In the genomic region with DNA sequence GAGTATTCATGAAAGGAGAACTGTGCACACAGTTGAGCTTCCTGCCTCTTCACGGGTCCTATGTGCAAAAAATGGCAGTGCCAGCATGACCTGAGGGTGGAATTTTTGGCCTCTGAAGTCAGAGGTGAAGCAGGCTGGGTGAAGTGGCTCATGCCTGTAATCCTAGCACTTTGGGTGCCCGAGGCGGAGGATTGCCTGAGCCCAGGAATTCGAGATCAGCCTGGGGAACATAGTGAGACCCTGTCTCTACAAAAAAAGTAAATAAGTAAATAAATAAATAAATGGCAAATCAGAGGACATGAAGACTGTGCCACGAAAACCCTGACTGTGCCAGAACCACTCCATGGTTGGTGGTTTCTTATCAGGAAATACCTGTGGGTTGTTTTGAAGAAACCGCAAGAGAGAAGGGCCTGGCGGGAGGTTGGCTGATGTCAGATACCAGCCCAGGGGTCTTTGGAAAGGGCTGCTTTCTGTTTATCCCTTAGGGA, we compare ENCODE assay signal across 15 cellular contexts. TPM values are rescaled to one million over a fixed set of nuclear protein-coding genes. Genes with fewer than 3 reads are reported as not detected.
DNase-seq lines count a peak whose midpoint lies in the region; ATAC-seq and TF ChIP-seq lines count a peak whose summit lies in the region.
"Had no signal": no experiment of that assay in that cellular context is flagged by ENCODE, and none has a peak within 500 bp of the region (broad histone marks: within the 10 kb centered on the region; RNA-seq: fewer than 3 reads in every experiment).

No MANE protein-coding gene starts in this region.

- H3K79me2 ChIP-seq in KMS-11 (ENCODE audit: insufficient read depth, low read depth): no peaks in the 10 kb centered on the region
- H3K79me2 ChIP-seq in trophoblast cell (ENCODE audit: control insufficient read depth, insufficient read depth, low read length, poor library complexity): peaks cover 10% of the 10 kb centered on the region

- H3K36me3 ChIP-seq in KMS-11 (ENCODE audit: insufficient read depth): no peaks in the 10 kb centered on the region
- peaks cover 12 to 21% of the 10 kb centered on the region in 2 experiments for H3K36me3 ChIP-seq in trophoblast cell (ENCODE audit: control insufficient read depth in 1 of 2, insufficient read depth in 2 of 2, low read length in 2 of 2)

- peaks cover 4% of the 10 kb centered on the region; the same call in 1 of the 2 replicates for H3K27me3 ChIP-seq in KMS-11 (ENCODE audit: insufficient read depth, low read depth)
- no peaks in the 10 kb centered on the region for H3K27me3 ChIP-seq in trophoblast cell (ENCODE audit: insufficient read depth, low read length)
- H3K27me3 ChIP-seq: ascending aorta had no signal

- peaks cover 47% of the 10 kb centered on the region for H3K4me1 ChIP-seq in KMS-11 (ENCODE audit: low read depth, poor library complexity, severe bottlenecking)
- H3K4me1 ChIP-seq in trophoblast cell (ENCODE audit: control insufficient read depth in 1 of 2, insufficient read depth in 2 of 2, low read length in 2 of 2): peaks cover 32 to 41% of the 10 kb centered on the region in 2 experiments

- H3K9ac ChIP-seq in KMS-11 (no peak overlapping the region), trophoblast cell (ENCODE audit: low read length) (no peak overlapping the region)

- no peak overlapping the region for H3K27ac ChIP-seq in KMS-11
- H3K27ac ChIP-seq in trophoblast cell (ENCODE audit: low read depth, low read length): peak overlapping the region; percentile 64
- H3K27ac ChIP-seq: ascending aorta had no signal

- no peak overlapping the region for H4K8ac ChIP-seq in trophoblast cell (ENCODE audit: low read depth, low read length)

- no peak overlapping the region for H3K14ac ChIP-seq in trophoblast cell (ENCODE audit: low read length)

- H2AFZ ChIP-seq in KMS-11 (ENCODE audit: low read depth): no peak overlapping the region
- no peak overlapping the region for H2AFZ ChIP-seq in trophoblast cell (ENCODE audit: insufficient read depth, low read length, poor library complexity)

- no peak overlapping the region for H3K23ac ChIP-seq in trophoblast cell (ENCODE audit: low read length)

- DNase-seq in DMS79 (lab: John Stamatoyannopoulos, UW) (peak; percentile 24), astrocyte of the hippocampus (ENCODE audit: low read depth, low spot score) (peak; percentile 49), trophoblast cell (peak; percentile 96 to 98), NCI-H1694 treated with DMSO at 0.1 percent for 48 hours (lab: John Stamatoyannopoulos, UW) (no peak)
- DNase-seq: activated CD4-positive, alpha-beta T cell treated with anti-CD3 and anti-CD28 coated beads, Interleukin-2, amount 50 U/mL, for 48 hours; GOT3; NCI-H1048; NCI-H2081 treated with DMSO at 0.1 percent for 48 hours; NCI-H510A treated with DMSO at 0.1 percent for 48 hours; right cardiac atrium had no signal

- peak overlapping the region; percentile 54 for H3K4me2 ChIP-seq in KMS-11
- no peak overlapping the region for H3K4me2 ChIP-seq in trophoblast cell (ENCODE audit: low read length)

- no peak overlapping the region for H2BK5ac ChIP-seq in trophoblast cell (ENCODE audit: low read depth, low read length, poor library complexity)

- H2BK12ac ChIP-seq in trophoblast cell (ENCODE audit: low read length): peak overlapping the region; percentile 37

- no peak overlapping the region for H2AK5ac ChIP-seq in trophoblast cell (ENCODE audit: low read length)

- H4K91ac ChIP-seq in trophoblast cell (ENCODE audit: low read depth, low read length): peak overlapping the region; percentile 19

- H4K12ac ChIP-seq in trophoblast cell (ENCODE audit: low read depth, low read length): no peak overlapping the region

- ATAC-seq in HG03175 (IDR thresholded peaks at IDR 0.05; ENCODE audit: unreplicated experiment) (no peak), HG02870 (IDR thresholded peaks at IDR 0.05; ENCODE audit: unreplicated experiment) (no peak)
- ATAC-seq: right cardiac atrium, Right ventricle myocardium inferior had no signal

- no peak for TF ChIP-seq CTCF in KMS-11 (conservative IDR thresholded peaks at IDR 0.05; ENCODE audit: low read depth, low read length)

- H4K20me1 ChIP-seq in KMS-11 (ENCODE audit: insufficient read depth): no peaks in the 10 kb centered on the region

- H3K4me3 ChIP-seq in KMS-11 (IDR thresholded peaks at IDR 0.05; ENCODE audit: insufficient read depth, low read depth, low read length) (no peak overlapping the region), trophoblast cell (ENCODE audit: low read depth, low read length) (no peak overlapping the region)
- H3K4me3 ChIP-seq: ascending aorta had no signal

- WGBS in trophoblast cell (ENCODE audit: extremely low coverage, insufficient coverage, insufficient read length): no CpG with 5 or more reads among the region's 7 CpGs

- no peak overlapping the region for H3K18ac ChIP-seq in trophoblast cell (ENCODE audit: low read length)

- no peak overlapping the region for H2BK120ac ChIP-seq in trophoblast cell (ENCODE audit: insufficient read depth, low read length, poor library complexity)

- H3K79me1 ChIP-seq in trophoblast cell (ENCODE audit: low read length): peaks cover 26% of the 10 kb centered on the region

- H3K4ac ChIP-seq in trophoblast cell (ENCODE audit: low read depth, low read length): no peak overlapping the region

- H3K9me3 ChIP-seq in trophoblast cell (ENCODE audit: insufficient read depth, low read depth, low read length): peaks cover 5% of the 10 kb centered on the region
- H3K9me3 ChIP-seq: ascending aorta had no signal

RNA-seq across cellular contexts. Expression of a gene that starts 3.4 kb away (rescaled TPM):
- polyA plus RNA-seq in trophoblast cell (2013): 12.8 and 13.1 TPM in 2 replicates

RNA-seq across cellular contexts. Expression of a gene that starts 19.8 kb away (rescaled TPM):
- polyA plus RNA-seq in trophoblast cell (2013): 8.7 and 9.0 TPM in 2 replicates

RNA-seq across cellular contexts. Expression of a gene that starts 33.8 kb away (rescaled TPM):
- 0.01 TPM in 1 of 2 replicates, not detected in the other for polyA plus RNA-seq in trophoblast cell (2013)

RNA-seq across cellular contexts. Expression of a gene that starts 41.9 kb away (rescaled TPM):
- 38.1 and 38.7 TPM in 2 replicates for polyA plus RNA-seq in trophoblast cell (2013)

RNA-seq across cellular contexts. Expression of a gene that starts 42.3 kb away (rescaled TPM):
- polyA plus RNA-seq in trophoblast cell (2013): 7.2 and 7.3 TPM in 2 replicates
